25 cellular contexts compared by ENCODE assay signal in the genomic region with DNA sequence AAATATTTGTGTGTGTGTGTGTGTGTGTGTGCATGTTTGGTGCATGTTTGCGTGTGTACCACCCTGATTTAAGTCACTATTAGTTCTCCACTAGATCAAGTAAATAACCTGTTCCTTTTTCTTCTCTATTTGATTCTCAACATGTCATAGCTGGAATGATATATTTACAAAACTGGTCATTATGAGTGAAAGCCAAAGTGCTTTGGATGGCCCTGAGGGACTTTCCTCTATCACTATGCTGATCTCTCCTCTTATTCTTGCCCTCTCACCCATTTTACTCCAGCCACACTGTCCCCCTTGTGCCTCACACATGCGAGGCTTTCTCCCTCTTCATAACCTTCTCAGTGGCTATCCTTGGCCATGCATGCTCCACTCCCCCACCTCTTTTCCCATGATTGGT.
"Had no signal": no experiment of that assay in that cellular context is flagged by ENCODE, and none has a peak within 500 bp of the region (broad histone marks: within the 10 kb centered on the region; RNA-seq: fewer than 3 reads in every experiment).

No MANE protein-coding gene starts in this region.

- H3K4me3 ChIP-seq: adrenal gland, ascending aorta, left lung, lung, smooth muscle cell, stomach, suprapubic skin, uterus had no signal

- H3K36me3 ChIP-seq: adrenal gland, ascending aorta, brain microvascular endothelial cell, left lung, stomach, suprapubic skin, uterus had no signal

- H3K27me3 ChIP-seq: adrenal gland, ascending aorta, brain microvascular endothelial cell, foreskin keratinocyte, left lung, stomach, suprapubic skin, uterus had no signal

- H3K27ac ChIP-seq: adrenal gland, ascending aorta, brain microvascular endothelial cell, foreskin keratinocyte, left lung, stomach, suprapubic skin, uterus had no signal

- H3K9me3 ChIP-seq: adrenal gland, ascending aorta, left lung, stomach, suprapubic skin, uterus had no signal

- DNase-seq: activated B cell treated with CpG ODN at 0.5 μM for 24 hours; activated CD4-positive, alpha-beta T cell treated with anti-CD3 and anti-CD28 coated beads for 36 hours; activated CD4-positive, alpha-beta T cell treated with anti-CD3 and anti-CD28 coated beads, Interleukin-2, amount 50 U/mL, for 4 hours; activated CD8-positive, alpha-beta memory T cell treated with anti-CD3 and anti-CD28 coated beads, Interleukin-2, amount 50 U/mL, for 48 hours; activated naive CD4-positive, alpha-beta T cell; activated T-cell treated with anti-CD3 and anti-CD28 coated beads, Interleukin-2, amount 50 U/mL, for 4 hours; adrenal gland; brain microvascular endothelial cell; caudate nucleus; effector CD4-positive, alpha-beta T cell; foreskin keratinocyte; left lung; naive thymus-derived CD4-positive, alpha-beta T cell; occipital lobe; posterior cingulate gyrus; stimulated activated CD4-positive, alpha-beta T cell treated with anti-CD3 and anti-CD28 coated beads, Interleukin-15, amount 100 ng/mL, for 24 hours; stomach; trophoblast cell; uterus had no signal

- H3K4me1 ChIP-seq: adrenal gland, ascending aorta, left lung, stomach, suprapubic skin, uterus had no signal

- ATAC-seq: activated CD4-positive, alpha-beta T cell treated with anti-CD3 and anti-CD28 coated beads for 36 hours; activated T-cell treated with anti-CD3 and anti-CD28 coated beads, Interleukin-2, amount 50 U/mL, for 4 hours; foreskin keratinocyte; left lung; naive thymus-derived CD4-positive, alpha-beta T cell; sciatic nerve; stimulated activated memory B cell treated with anti-CD40 and anti-IgM and Interleukin-4, amounts not matched to agents 10 μg/mL and 1 μg/mL and 100 μg/mL, for 72 hours had no signal
